In genomic region chr15:75203017-75203907, GRCh38 we compare ENCODE assay signal across 8 cellular contexts. TPM values are rescaled to one million over a fixed set of nuclear protein-coding genes. Genes with fewer than 3 reads are reported as not detected.
DNase-seq lines count a peak whose midpoint lies in the region; ATAC-seq and TF ChIP-seq lines count a peak whose summit lies in the region.

No MANE protein-coding gene starts in this region.

- no peak for ATAC-seq in HG03095 (IDR thresholded peaks at IDR 0.05; ENCODE audit: unreplicated experiment)
- ATAC-seq in HG02763 (IDR thresholded peaks at IDR 0.05; ENCODE audit: unreplicated experiment): no peak

- H3K4me3 ChIP-seq in AG04450 (ENCODE audit: low read depth, low read length): peak overlapping the region; percentile 89
- H3K4me3 ChIP-seq in KMS-11 (IDR thresholded peaks at IDR 0.05; ENCODE audit: insufficient read depth, low read depth, low read length): no peak overlapping the region
- H3K4me3 ChIP-seq in mammary epithelial cell (replicated peaks in 1 of 3; ENCODE audit: insufficient read depth in 1 of 3, low read depth in 2 of 3, low read length in 3 of 3): peak overlapping the region; percentile 78 to 95 (median 87)

- in situ Hi-C loops in mammary epithelial cell (cut with MboI; ENCODE audit: low sequenced_read_pairs in 2 of 2): loop anchor here in 1 of 2 donors (5.0 kb wide), 2 partner anchors 96 to 176 kb away; no protein-coding TSS in a partner anchor

- H3K9me3 ChIP-seq in AG04450 (ENCODE audit: control insufficient read depth, insufficient read depth, low read length) (no peaks in the 10 kb centered on the region; the same call in 1 of the 2 replicates), mammary epithelial cell (replicated peaks; ENCODE audit: insufficient read depth, low read length) (no peaks in the 10 kb centered on the region)

- TF ChIP-seq CTCF in AG04450 (IDR thresholded peaks at IDR 0.05; ENCODE audit: low read depth, low read length): no peak
- no peak for TF ChIP-seq CTCF in KMS-11 (conservative IDR thresholded peaks at IDR 0.05; ENCODE audit: low read depth, low read length)
- TF ChIP-seq CTCF in mammary epithelial cell (conservative IDR thresholded peaks at IDR 0.05 in 1 of 2, IDR thresholded peaks at IDR 0.05 in 1 of 2; ENCODE audit: extremely low read depth in 1 of 2, insufficient read depth in 1 of 2, low read depth in 1 of 2, low read length in 2 of 2): peak in 1 of 2 donors; percentile 15

- POLR2A ChIA-PET in AG04450 (lab: Yijun Ruan, JAX): interaction anchor here (1.0 to 2.4 kb wide), 2 partner anchors 160 to 180 kb away, joined by 5 to 12 read pairs; partner anchors contain the start of gene PPCDC

- CTCF ChIA-PET in AG04450 (lab: Charles Lee): interaction anchor here (0.5 to 3.0 kb wide), 11 partner anchors 9 to 301 kb away, joined by 3 to 63 read pairs (median 8); no protein-coding TSS in a partner anchor
- CTCF ChIA-PET in mammary epithelial cell (lab: Charles Lee; ENCODE audit: low non-redundant PET): interaction anchor here (1.1 to 1.5 kb wide), 3 partner anchors 165 to 252 kb away, joined by 4 to 8 read pairs (median 7); partner anchors contain the start of gene MAN2C1

- H3K4me2 ChIP-seq in KMS-11: peak overlapping the region; percentile 99
- peak overlapping the region; percentile 91 for H3K4me2 ChIP-seq in mammary epithelial cell (ENCODE audit: insufficient read depth, low read depth, low read length)

- H3K79me2 ChIP-seq in KMS-11 (ENCODE audit: insufficient read depth, low read depth) (peaks cover 60% of the 10 kb centered on the region), mammary epithelial cell (ENCODE audit: insufficient read depth, low read length) (peaks cover 65% of the 10 kb centered on the region)

- peak overlapping the region; percentile 85 for H3K27ac ChIP-seq in AG04450 (ENCODE audit: low read depth, low read length)
- peak overlapping the region; percentile 87 for H3K27ac ChIP-seq in KMS-11
- peak overlapping the region; percentile 89 for H3K27ac ChIP-seq in mammary epithelial cell (ENCODE audit: insufficient read depth, low read depth, low read length)

- H2AFZ ChIP-seq in KMS-11 (ENCODE audit: low read depth) (no peak overlapping the region), mammary epithelial cell (ENCODE audit: low read depth, low read length) (peak overlapping the region; percentile 80)

- peaks cover 18% of the 10 kb centered on the region for H3K27me3 ChIP-seq in AG04450 (ENCODE audit: control insufficient read depth, insufficient read depth, low read length)
- no peaks in the 10 kb centered on the region for H3K27me3 ChIP-seq in KMS-11 (ENCODE audit: insufficient read depth, low read depth)
- no peaks in the 10 kb centered on the region for H3K27me3 ChIP-seq in mammary epithelial cell (ENCODE audit: insufficient read depth, low read length)

- WGBS in mammary epithelial cell (ENCODE audit: low coverage, missing lambda C conversion rate): 10% methylated on average over 18 of the region's 18 CpGs

- H3K36me3 ChIP-seq in KMS-11 (ENCODE audit: insufficient read depth) (no peaks in the 10 kb centered on the region), mammary epithelial cell (ENCODE audit: insufficient read depth, low read length) (peaks cover 8% of the 10 kb centered on the region)

- intact Hi-C loops in mammary epithelial cell (cut with micrococcal nuclease): loop anchor here (5.0 to 10.0 kb wide), 3 partner anchors 421 to 831 kb away; partner anchors contain the start of gene CSK

- peaks cover 23% of the 10 kb centered on the region; the same call in 1 of the 2 replicates for H4K20me1 ChIP-seq in KMS-11 (ENCODE audit: insufficient read depth)
- peaks cover 13% of the 10 kb centered on the region for H4K20me1 ChIP-seq in mammary epithelial cell (ENCODE audit: insufficient read depth, low read length)

- peak overlapping the region; percentile 93 for H3K9ac ChIP-seq in KMS-11
- H3K9ac ChIP-seq in mammary epithelial cell (ENCODE audit: insufficient read depth, low read length): peak overlapping the region; percentile 92

- dilution Hi-C loops in mammary epithelial cell (cut with HindIII; ENCODE audit: low sequenced_read_pairs): no loop called here

- BruUV-seq in mammary epithelial cell (replicated peaks; lab: Mats Ljungman, UMichigan): TSS peak; percentile 9

- DNase-seq in AG04450 (ENCODE audit: low read depth, low spot score) (no peak), mammary epithelial cell (peak; percentile 25), midbrain (lab: John Stamatoyannopoulos, UW) (peak; percentile 17), AG20443 (ENCODE audit: low spot score) (no peak), amniotic stem cell (lab: John Stamatoyannopoulos, UW) (no peak)

- H3K4me1 ChIP-seq in KMS-11 (ENCODE audit: low read depth, poor library complexity, severe bottlenecking) (peaks cover 54% of the 10 kb centered on the region), mammary epithelial cell (ENCODE audit: insufficient read depth, low read length) (peaks cover 33% of the 10 kb centered on the region)

RNA-seq across cellular contexts. Expression of gene C15orf39, which starts 1.6 kb away (rescaled TPM):
- polyA plus RNA-seq in AG04450 (2011; rRNA removed) (2.1 and 3.3 TPM in 2 replicates), mammary epithelial cell (9.0 TPM)
- polyA minus RNA-seq in AG04450 (2011; rRNA and poly(A)+ RNA removed): 4.1 and 5.1 TPM in 2 replicates
- 10 to 100 TPM in 1 of 2 donors, 1 to 10 TPM in 1; 3.8 to 22.8 TPM for total RNA-seq in mammary epithelial cell
- 31.5 TPM for polyA minus RNA-seq in mammary epithelial cell

RNA-seq across cellular contexts. Expression of gene GOLGA6C, which starts 54.9 kb away (rescaled TPM):
- polyA plus RNA-seq in AG04450 (2011; rRNA removed) (not detected in 2 replicates), mammary epithelial cell (not detected)
- not detected in 2 replicates for polyA minus RNA-seq in AG04450 (2011; rRNA and poly(A)+ RNA removed)
- total RNA-seq in mammary epithelial cell: not detected
- polyA minus RNA-seq in mammary epithelial cell: not detected

Comparison
In these comparisons a context has a peak if more than half of its experiments do, and no peak if none do; other contexts are left out.
1. DNase-seq: peak in mammary epithelial cell (single experiment) and midbrain (single experiment); none in AG04450 (single experiment), AG20443 (single experiment) and amniotic stem cell (single experiment).
2. Peak in every context shown above with its lines, with median percentiles within 50 percentile points of each other: H3K27ac ChIP-seq.